ENCODE assay signal across 12 cellular contexts in genomic region chr18:35500113-35500512, GRCh38.
"Had no signal": no experiment of that assay in that cellular context is flagged by ENCODE, and none has a peak within 500 bp of the region (broad histone marks: within the 10 kb centered on the region; RNA-seq: fewer than 3 reads in every experiment).

No MANE protein-coding gene starts in this region.

- DNase-seq: activated CD4-positive, alpha-beta T cell treated with anti-CD3 and anti-CD28 coated beads, Interleukin-2, amount 50 U/mL, for 1 hour; activated naive CD4-positive, alpha-beta T cell treated with anti-CD3 and anti-CD28 coated beads, Interleukin-2, amount 50 U/mL, for 16 hours; adrenal gland; central memory CD4-positive, alpha-beta T cell; cortex of kidney; effector memory CD4-positive, alpha-beta T cell; glutamatergic neuron; retina; stomach had no signal

- H3K27me3 ChIP-seq: adrenal gland, stomach had no signal

- ATAC-seq: left lobe of liver had no signal

- H3K9me3 ChIP-seq: adrenal gland, stomach, thoracic aorta had no signal

- H3K27ac ChIP-seq: adrenal gland, stomach, thoracic aorta had no signal

- H3K4me3 ChIP-seq: adrenal gland, skin epidermis, stomach, thoracic aorta had no signal

- H3K36me3 ChIP-seq: adrenal gland, stomach, thoracic aorta had no signal
